In the genomic region with DNA sequence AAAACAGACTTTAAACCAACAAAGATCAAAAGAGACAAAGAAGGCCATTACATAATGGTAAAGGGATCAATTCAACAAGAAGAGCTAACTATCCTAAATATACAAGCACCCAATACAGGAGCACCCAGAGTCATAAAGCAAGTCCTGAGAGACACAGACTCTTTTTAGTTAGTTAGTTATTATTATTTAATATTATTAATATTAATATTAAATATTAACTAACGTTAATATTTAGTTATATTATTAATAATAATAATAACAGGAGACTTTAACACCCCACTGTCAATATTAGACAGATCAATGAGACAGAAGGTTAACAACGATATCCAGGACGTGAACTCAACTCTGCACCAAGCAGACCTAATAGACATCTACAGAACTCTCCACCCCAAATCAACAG, we compare ENCODE assay signal across 1 cellular context.
A peak's percentile ranks its signal among the peaks of the same experiment; 100 is the strongest.
DNase-seq lines count a peak whose midpoint lies in the region; ATAC-seq and TF ChIP-seq lines count a peak whose summit lies in the region.
"Not testable (repeated sequence)": the region's sequence is repeated elsewhere in the genome, so short reads cannot be mapped to it uniquely, and the experiment has no call there.

No MANE protein-coding gene starts in this region.

- not testable (repeated sequence) for H3K4me3 Mint-ChIP-seq in WTC11

- H3K4me1 Mint-ChIP-seq in WTC11, result not testable (repeated sequence)

- not testable (repeated sequence) for TF ChIP-seq CTCF in WTC11 (IDR thresholded peaks at IDR 0.05)

- peaks cover 35% of the 10 kb centered on the region for H3K36me3 Mint-ChIP-seq in WTC11

- peaks cover 51% of the 10 kb centered on the region for H3K9me3 Mint-ChIP-seq in WTC11

- POLR2A ChIA-PET in WTC11 (lab: Charles Lee), result not testable (repeated sequence)

- not testable (repeated sequence) for H3K27ac Mint-ChIP-seq in WTC11

- H3K27me3 Mint-ChIP-seq in WTC11 (ENCODE audit: low read depth), result not testable (repeated sequence)

- CTCF ChIA-PET in WTC11 (lab: Charles Lee), result not testable (repeated sequence)

- not testable (repeated sequence) for DNase-seq in WTC11 (ENCODE audit: low spot score)

- not testable (repeated sequence) for ATAC-seq in WTC11

TF ChIP-seq in WTC11, 78 proteins besides CTCF, POLR2A, EP300 and RAD21:
- peak; percentile 92 for TF ChIP-seq HMGA2 (CRISPR knock-in tag; IDR thresholded peaks at IDR 0.05)
